In the genomic region with DNA sequence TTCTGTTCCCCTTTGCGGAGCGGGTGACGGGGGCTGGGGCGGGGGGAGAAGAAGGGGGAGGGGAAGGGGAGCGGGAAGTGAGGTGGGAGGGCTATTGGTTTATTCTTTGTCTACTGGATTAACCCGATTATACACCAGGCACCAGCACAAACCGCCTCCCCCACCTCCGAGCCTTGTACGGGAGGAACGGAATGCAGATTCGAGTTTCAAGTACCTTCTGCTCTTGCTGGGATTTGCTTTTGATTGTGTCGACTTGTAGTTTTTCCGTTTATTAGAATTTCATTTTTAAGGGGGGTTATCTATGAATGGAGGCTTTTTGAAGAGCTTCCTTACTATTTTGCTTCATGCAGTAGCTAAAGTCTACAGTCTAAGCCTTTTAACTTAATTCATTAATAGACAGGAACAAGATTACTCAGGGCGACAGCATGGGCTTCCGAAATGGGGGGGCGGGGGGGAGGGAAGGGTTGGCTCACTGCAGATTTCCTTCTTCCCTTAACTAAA, we compare ENCODE assay signal across 9 cellular contexts. TPM values are rescaled to one million over a fixed set of nuclear protein-coding genes. Genes with fewer than 3 reads are reported as not detected.
DNase-seq lines count a peak whose midpoint lies in the region; TF ChIP-seq lines count a peak whose summit lies in the region.
"Had no signal": no experiment of that assay in that cellular context is flagged by ENCODE, and none has a peak within 500 bp of the region (broad histone marks: within the 10 kb centered on the region; RNA-seq: fewer than 3 reads in every experiment).

No MANE protein-coding gene starts in this region.

- peaks cover 0 to 3% (median 1%) of the 10 kb centered on the region in 7 donors for H3K9me3 Mint-ChIP-seq in CD14-positive monocyte
- H3K9me3 Mint-ChIP-seq: activated naive CD4-positive, alpha-beta T cell treated with anti-CD3 and anti-CD28 coated beads, Interleukin-2, amount 50 U/mL, for 72 hours had no signal

- H3K27me3 Mint-ChIP-seq in CD14-positive monocyte (ENCODE audit: low read depth in 3 of 3) = peaks cover 16 to 28% (median 28%) of the 10 kb centered on the region in 3 donors

- intact Hi-C loops in breast epithelium (cut with DNase I; ENCODE audit: low total_unique reads) = no loop called here
- intact Hi-C loops in CD14-positive monocyte (cut with micrococcal nuclease) = loop anchor here in 1 of 2 donors (10.0 kb wide), 2 partner anchors 167 to 567 kb away; no protein-coding TSS in a partner anchor

- peak overlapping the region; percentile 59 to 88 (median 78) for H3K4me3 ChIP-seq in breast epithelium

- no peak overlapping the region for H3K27ac Mint-ChIP-seq in CD14-positive monocyte
- H3K27ac Mint-ChIP-seq: activated naive CD4-positive, alpha-beta T cell treated with anti-CD3 and anti-CD28 coated beads, Interleukin-2, amount 50 U/mL, for 72 hours had no signal

- H3K27me3 ChIP-seq in breast epithelium = no peaks in the 10 kb centered on the region

- TF ChIP-seq CTCF in breast epithelium (IDR thresholded peaks at IDR 0.05) (no peak), CD14-positive monocyte (IDR thresholded peaks at IDR 0.05) (no peak)

- H3K4me1 Mint-ChIP-seq in CD14-positive monocyte = peaks cover 26% of the 10 kb centered on the region

- no peaks in the 10 kb centered on the region for H3K36me3 ChIP-seq in breast epithelium

- H3K4me3 Mint-ChIP-seq in CD14-positive monocyte = peak overlapping the region in 1 of 2 donors; percentile 83

- DNase-seq in NCI-H2227 (lab: John Stamatoyannopoulos, UW; ENCODE audit: unreplicated experiment) (peak; percentile 16), NCI-H2227 treated with DMSO at 0.1 percent for 48 hours (lab: John Stamatoyannopoulos, UW) (no peak), NCI-H526 (lab: John Stamatoyannopoulos, UW) (peak; percentile 65 to 81), breast epithelium (ENCODE audit: low spot score in 2 of 2) (peak in 1 of 2 donors; percentile 46), islet precursor cell (peak; percentile 83), KG1 (lab: John Stamatoyannopoulos, UW) (no peak), CD14-positive monocyte (ENCODE audit: low spot score) (no peak)
- DNase-seq in stimulated activated CD8-positive, alpha-beta memory T cell treated with anti-CD3 and anti-CD28 coated beads, Interleukin-4, amount 100 ng/mL, for 48 hours = peak; percentile 26

- H3K4me1 ChIP-seq in breast epithelium = no peaks in the 10 kb centered on the region

- H3K27ac ChIP-seq in breast epithelium = peak overlapping the region; percentile 96 to 98

- TF ChIP-seq POLR2A in breast epithelium (IDR thresholded peaks at IDR 0.05) = no peak

- peaks cover 0 to 4% of the 10 kb centered on the region in 2 donors for H3K36me3 Mint-ChIP-seq in CD14-positive monocyte
- H3K36me3 Mint-ChIP-seq: activated naive CD4-positive, alpha-beta T cell treated with anti-CD3 and anti-CD28 coated beads, Interleukin-2, amount 50 U/mL, for 72 hours had no signal

- no peaks in the 10 kb centered on the region for H3K9me3 ChIP-seq in breast epithelium

RNA-seq across cellular contexts. Expression of a gene that starts 0.9 kb away (rescaled TPM):
- total RNA-seq in breast epithelium = 10 to 100 TPM; 52.1 to 76.0 (median 71.0) TPM
- polyA plus RNA-seq in CD14-positive monocyte = under 1 TPM; 0.26 to 0.73 TPM

Comparison
In these comparisons a context has a peak if more than half of its experiments do, and no peak if none do; other contexts are left out.
1. DNase-seq: peak in NCI-H2227 (single experiment), NCI-H526 (2 of 2), islet precursor cell (single experiment) and stimulated activated CD8-positive, alpha-beta memory T cell treated with anti-CD3 and anti-CD28 coated beads, Interleukin-4, amount 100 ng/mL, for 48 hours (single experiment); none in NCI-H2227 treated with DMSO at 0.1 percent for 48 hours (single experiment), KG1 (single experiment) and CD14-positive monocyte (single experiment).